1 cellular context compared by ENCODE assay signal in the genomic region with DNA sequence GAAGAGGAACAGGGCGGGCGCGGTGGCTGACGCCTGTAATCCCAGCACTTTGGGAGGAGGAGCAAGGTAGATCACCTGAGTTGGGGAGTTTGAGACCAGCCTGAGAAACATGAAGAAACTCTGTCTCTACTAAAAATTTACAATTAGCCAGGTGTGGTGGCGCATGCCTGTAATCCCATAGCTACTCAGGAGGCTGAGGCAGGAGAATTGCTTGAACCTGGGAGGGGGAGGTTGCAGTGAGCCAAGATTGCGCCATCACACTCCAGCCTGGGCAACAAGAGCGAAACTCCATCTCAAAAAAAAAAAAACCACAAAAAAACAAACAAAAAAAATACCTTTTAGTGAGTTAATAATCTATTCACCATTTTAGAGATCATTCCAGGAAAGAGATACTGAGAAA.
TF ChIP-seq lines count a peak whose summit lies in the region.

No MANE protein-coding gene starts in this region.

TF ChIP-seq in K562, 482 proteins besides CTCF, POLR2A, EP300 and RAD21:
- peak; percentile 69 for TF ChIP-seq CEBPB (tag; IDR thresholded peaks at IDR 0.05)
TF ChIP-seq in K562: peak in this region for 1; not testable (repeated sequence) for 481.
